In genomic region chr14:91173221-91173670, GRCh38 we compare ENCODE assay signal across 8 cellular contexts. TPM values are rescaled to one million over a fixed set of nuclear protein-coding genes. Genes with fewer than 3 reads are reported as not detected.
A peak's percentile ranks its signal among the peaks of the same experiment; 100 is the strongest.
DNase-seq lines count a peak whose midpoint lies in the region; ATAC-seq and TF ChIP-seq lines count a peak whose summit lies in the region.

No MANE protein-coding gene starts in this region.

- H3K27me3 Mint-ChIP-seq in activated T-helper 2 cell treated with anti-CD3 and anti-CD28 coated beads, Interferon-gamma antibody, Interleukin-2, Interleukin-4, amounts not matched to agents 10 μg/mL and 5 μg/mL and 100 μg/mL, durations not matched to agents 14 hours and 24 hours and 36 hours (ENCODE audit: low read depth) = no peaks in the 10 kb centered on the region
- peaks cover 2% of the 10 kb centered on the region for H3K27me3 Mint-ChIP-seq in neural progenitor cell (ENCODE audit: insufficient read depth, low read depth)
- no peaks in the 10 kb centered on the region for H3K27me3 Mint-ChIP-seq in stimulated activated naive CD8-positive, alpha-beta T cell treated with anti-CD3 and anti-CD28 coated beads, Interleukin-15, amount 100 ng/mL, for 72 hours

- H3K4me2 ChIP-seq in neural progenitor cell = no peak overlapping the region

- H3K4me3 ChIP-seq in neural progenitor cell = no peak overlapping the region

- no peaks in the 10 kb centered on the region for H3K36me3 ChIP-seq in neural progenitor cell

- H3K27ac ChIP-seq in neural progenitor cell = no peak overlapping the region

- no peaks in the 10 kb centered on the region for H3K9me3 Mint-ChIP-seq in activated T-helper 2 cell treated with anti-CD3 and anti-CD28 coated beads, Interferon-gamma antibody, Interleukin-2, Interleukin-4, amounts not matched to agents 10 μg/mL and 5 μg/mL and 100 μg/mL, durations not matched to agents 14 hours and 24 hours and 36 hours
- H3K9me3 Mint-ChIP-seq in neural progenitor cell = no peaks in the 10 kb centered on the region
- no peaks in the 10 kb centered on the region for H3K9me3 Mint-ChIP-seq in stimulated activated naive CD8-positive, alpha-beta T cell treated with anti-CD3 and anti-CD28 coated beads, Interleukin-15, amount 100 ng/mL, for 72 hours

- no peak overlapping the region for H3K9ac ChIP-seq in neural progenitor cell

- no peak for TF ChIP-seq EP300 in Ishikawa (IDR thresholded peaks at IDR 0.05; ENCODE audit: borderline replicate concordance)

- H3K4me1 Mint-ChIP-seq in activated T-helper 2 cell treated with anti-CD3 and anti-CD28 coated beads, Interferon-gamma antibody, Interleukin-2, Interleukin-4, amounts not matched to agents 10 μg/mL and 5 μg/mL and 100 μg/mL, durations not matched to agents 14 hours and 24 hours and 36 hours (ENCODE audit: low read depth) = peaks cover 17% of the 10 kb centered on the region
- peaks cover 8% of the 10 kb centered on the region for H3K4me1 Mint-ChIP-seq in neural progenitor cell
- peaks cover 30% of the 10 kb centered on the region for H3K4me1 Mint-ChIP-seq in stimulated activated naive CD8-positive, alpha-beta T cell treated with anti-CD3 and anti-CD28 coated beads, Interleukin-15, amount 100 ng/mL, for 72 hours

- H3K9me3 ChIP-seq in neural progenitor cell (ENCODE audit: low read depth) = no peaks in the 10 kb centered on the region

- no peaks in the 10 kb centered on the region for H3F3A ChIP-seq in neural progenitor cell (ENCODE audit: low read depth)

- peaks cover 42% of the 10 kb centered on the region for H3K36me3 Mint-ChIP-seq in activated T-helper 2 cell treated with anti-CD3 and anti-CD28 coated beads, Interferon-gamma antibody, Interleukin-2, Interleukin-4, amounts not matched to agents 10 μg/mL and 5 μg/mL and 100 μg/mL, durations not matched to agents 14 hours and 24 hours and 36 hours (ENCODE audit: low read depth)
- peaks cover 10% of the 10 kb centered on the region for H3K36me3 Mint-ChIP-seq in neural progenitor cell

- peak; percentile 79 for ATAC-seq in stimulated activated naive CD8-positive, alpha-beta T cell treated with anti-CD3 and anti-CD28 coated beads, Interleukin-15, amount 100 ng/mL, for 72 hours
- no peak for ATAC-seq in GM21825 (IDR thresholded peaks at IDR 0.05; ENCODE audit: unreplicated experiment)

- H3K4me1 ChIP-seq in neural progenitor cell = no peaks in the 10 kb centered on the region

- H3K79me2 ChIP-seq in neural progenitor cell (ENCODE audit: low read depth) = no peaks in the 10 kb centered on the region

- H3K27ac Mint-ChIP-seq in activated T-helper 2 cell treated with anti-CD3 and anti-CD28 coated beads, Interferon-gamma antibody, Interleukin-2, Interleukin-4, amounts not matched to agents 10 μg/mL and 5 μg/mL and 100 μg/mL, durations not matched to agents 14 hours and 24 hours and 36 hours = peak overlapping the region; percentile 76
- H3K27ac Mint-ChIP-seq in neural progenitor cell = no peak overlapping the region
- H3K27ac Mint-ChIP-seq in stimulated activated naive CD8-positive, alpha-beta T cell treated with anti-CD3 and anti-CD28 coated beads, Interleukin-15, amount 100 ng/mL, for 72 hours = peak overlapping the region in 1 of 2 donors; percentile 13

- peak; percentile 85 for TF ChIP-seq RAD21 in Ishikawa (IDR thresholded peaks at IDR 0.05; ENCODE audit: low read depth)

- H2AFZ ChIP-seq in neural progenitor cell (replicated peaks) = no peak overlapping the region

- DNase-seq in DMS153 (lab: John Stamatoyannopoulos, UW) (peak; percentile 10), RPMI7951 (ENCODE audit: low read depth) (peak; percentile 59), fibroblast of the conjunctiva (ENCODE audit: low read depth) (peak; percentile 77), neural progenitor cell (ENCODE audit: low spot score) (peak; percentile 85)
- DNase-seq in activated T-helper 2 cell treated with anti-CD3 and anti-CD28 coated beads, Interferon-gamma antibody, Interleukin-2, Interleukin-4, amounts not matched to agents 10 μg/mL and 5 μg/mL and 100 μg/mL, durations not matched to agents 14 hours and 24 hours and 36 hours (ENCODE audit: low spot score) = peak; percentile 64
- peak; percentile 69 to 75 for DNase-seq in stimulated activated naive CD8-positive, alpha-beta T cell treated with anti-CD3 and anti-CD28 coated beads, Interleukin-15, amount 100 ng/mL, for 72 hours

- no peaks in the 10 kb centered on the region for H3K27me3 ChIP-seq in neural progenitor cell

- intact Hi-C loops in activated T-helper 2 cell treated with anti-CD3 and anti-CD28 coated beads, Interferon-gamma antibody, Interleukin-2, Interleukin-4, amounts not matched to agents 10 μg/mL and 5 μg/mL and 100 μg/mL, durations not matched to agents 14 hours and 24 hours and 36 hours (cut with micrococcal nuclease) = loop anchor here (1.0 to 2.0 kb wide), 2 partner anchors 34 to 270 kb away; no protein-coding TSS in a partner anchor

- H4K20me1 ChIP-seq in neural progenitor cell (ENCODE audit: low read depth) = no peaks in the 10 kb centered on the region

- H3K4me3 Mint-ChIP-seq in activated T-helper 2 cell treated with anti-CD3 and anti-CD28 coated beads, Interferon-gamma antibody, Interleukin-2, Interleukin-4, amounts not matched to agents 10 μg/mL and 5 μg/mL and 100 μg/mL, durations not matched to agents 14 hours and 24 hours and 36 hours (ENCODE audit: low read depth) = no peak overlapping the region
- no peak overlapping the region for H3K4me3 Mint-ChIP-seq in neural progenitor cell
- no peak overlapping the region for H3K4me3 Mint-ChIP-seq in stimulated activated naive CD8-positive, alpha-beta T cell treated with anti-CD3 and anti-CD28 coated beads, Interleukin-15, amount 100 ng/mL, for 72 hours

- peak; percentile 93 for TF ChIP-seq CTCF in neural progenitor cell (IDR thresholded peaks at IDR 0.05)

TF ChIP-seq in Ishikawa, 13 proteins besides CTCF, POLR2A, EP300 and RAD21:
- TF ChIP-seq TEAD4 (IDR thresholded peaks at IDR 0.05) (no peak), USF1 (IDR thresholded peaks at IDR 0.05) (no peak), MAX (IDR thresholded peaks at IDR 0.05) (no peak), YY1 (IDR thresholded peaks at IDR 0.05; ENCODE audit: low read depth) (no peak), CREB1 (IDR thresholded peaks at IDR 0.05; ENCODE audit: low read depth) (no peak), REST (IDR thresholded peaks at IDR 0.05; ENCODE audit: low read depth) (no peak), TAF1 (IDR thresholded peaks at IDR 0.05; ENCODE audit: low read depth) (no peak)
TF ChIP-seq in Ishikawa: peak in this region for 0.

RNA-seq across cellular contexts. Expression of gene DGLUCY, which starts 59.4 kb away (rescaled TPM):
- 13.6 and 15.6 TPM in 2 replicates for total RNA-seq in RPMI7951 (2014; rRNA removed; shearing (Covaris generic))
- 48.5 and 52.1 TPM in 2 replicates for total RNA-seq in activated T-helper 2 cell treated with anti-CD3 and anti-CD28 coated beads, Interferon-gamma antibody, Interleukin-2, Interleukin-4, amounts not matched to agents 10 μg/mL and 5 μg/mL and 100 μg/mL, durations not matched to agents 14 hours and 24 hours and 36 hours
- total RNA-seq in neural progenitor cell (ENCODE audit: low replicate concordance) = 17.0 and 47.2 TPM in 2 replicates

Comparison
In these comparisons a context has a peak if more than half of its experiments do, and no peak if none do; other contexts are left out.
1. DNase-seq: peak in every context shown above with its lines; median percentile 85 in neural progenitor cell; 77 in fibroblast of the conjunctiva; 72 in stimulated activated naive CD8-positive, alpha-beta T cell treated with anti-CD3 and anti-CD28 coated beads, Interleukin-15, amount 100 ng/mL, for 72 hours; 64 in activated T-helper 2 cell treated with anti-CD3 and anti-CD28 coated beads, Interferon-gamma antibody, Interleukin-2, Interleukin-4, amounts not matched to agents 10 μg/mL and 5 μg/mL and 100 μg/mL, durations not matched to agents 14 hours and 24 hours and 36 hours; 59 in RPMI7951; 10 in DMS153.